In genomic region chr12:47085815-47086252, GRCh38 we compare ENCODE assay signal across 8 cellular contexts. TPM values are rescaled to one million over a fixed set of nuclear protein-coding genes. Genes with fewer than 3 reads are reported as not detected.
DNase-seq lines count a peak whose midpoint lies in the region; ATAC-seq and TF ChIP-seq lines count a peak whose summit lies in the region.

No MANE protein-coding gene starts in this region.

- H3K4me3 ChIP-seq in SK-N-SH (ENCODE audit: low read depth in 2 of 2, low read length in 1 of 2) (no peak overlapping the region), brain microvascular endothelial cell (ENCODE audit: low read depth, low read length) (no peak overlapping the region)
- H3K4me3 ChIP-seq in naive thymus-derived CD4-positive, alpha-beta T cell (ENCODE audit: low read length): peak overlapping the region; percentile 3

- peaks cover 50% of the 10 kb centered on the region for H3F3A ChIP-seq in SK-N-SH (replicated peaks; ENCODE audit: insufficient read depth)

- H3K36me3 ChIP-seq in SK-N-SH (replicated peaks in 1 of 2; ENCODE audit: control insufficient read depth in 1 of 2, insufficient read depth in 2 of 2, low read length in 1 of 2): no peaks in the 10 kb centered on the region
- H3K36me3 ChIP-seq in brain microvascular endothelial cell (replicated peaks): no peaks in the 10 kb centered on the region
- no peaks in the 10 kb centered on the region for H3K36me3 ChIP-seq in naive thymus-derived CD4-positive, alpha-beta T cell (ENCODE audit: control insufficient read depth in 2 of 3, insufficient read depth in 3 of 3, low read length in 3 of 3)

- DNase-seq in COR-L47 (lab: John Stamatoyannopoulos, UW): peak; percentile 46
- DNase-seq in SK-N-SH: no peak
- peak; percentile 74 for DNase-seq in brain microvascular endothelial cell
- DNase-seq in naive thymus-derived CD4-positive, alpha-beta T cell: peak in 5 of 9 donors; percentile 26 to 54 (median 32)

- no peak overlapping the region for H2AFZ ChIP-seq in SK-N-SH (ENCODE audit: low read depth)

- CTCF ChIA-PET in SK-N-SH (lab: Yijun Ruan, JAX): no interaction called here
- CTCF ChIA-PET in naive thymus-derived CD4-positive, alpha-beta T cell (lab: Charles Lee): interaction anchor here (0.7 to 1.4 kb wide), 2 partner anchors 16 to 63 kb away, joined by 3 read pairs; no protein-coding TSS in a partner anchor

- peak overlapping the region; percentile 8 to 99 (median 81) for H3K27ac Mint-ChIP-seq in naive thymus-derived CD4-positive, alpha-beta T cell

- peak overlapping the region in 9 of 10 donors; percentile 8 to 85 (median 30) for H3K4me3 Mint-ChIP-seq in naive thymus-derived CD4-positive, alpha-beta T cell

- peak; percentile 60 for ATAC-seq in HG03442 (IDR thresholded peaks at IDR 0.05; ENCODE audit: unreplicated experiment)
- peak; percentile 85 for ATAC-seq in naive thymus-derived CD4-positive, alpha-beta T cell
- no peak for ATAC-seq in HG03039 (IDR thresholded peaks at IDR 0.05; ENCODE audit: unreplicated experiment)
- ATAC-seq in HG02870 (IDR thresholded peaks at IDR 0.05; ENCODE audit: unreplicated experiment): no peak
- no peak for ATAC-seq in HG03280 (IDR thresholded peaks at IDR 0.05; ENCODE audit: unreplicated experiment)

- peaks cover 42 to 74% (median 61%) of the 10 kb centered on the region in 7 donors for H3K4me1 Mint-ChIP-seq in naive thymus-derived CD4-positive, alpha-beta T cell

- TF ChIP-seq RAD21 in SK-N-SH (IDR thresholded peaks at IDR 0.05; ENCODE audit: low read length): no peak

- H3K27me3 ChIP-seq in SK-N-SH (ENCODE audit: insufficient read depth) (no peaks in the 10 kb centered on the region), brain microvascular endothelial cell (replicated peaks) (no peaks in the 10 kb centered on the region)
- no peaks in the 10 kb centered on the region for H3K27me3 ChIP-seq in naive thymus-derived CD4-positive, alpha-beta T cell (ENCODE audit: control insufficient read depth in 2 of 2, insufficient read depth in 2 of 2, low read length in 2 of 2)

- no peak for TF ChIP-seq EP300 in SK-N-SH (IDR thresholded peaks at IDR 0.05; ENCODE audit: borderline replicate concordance in 1 of 2, low read depth in 1 of 2, low read length in 1 of 2)

- H3K9me3 Mint-ChIP-seq in naive thymus-derived CD4-positive, alpha-beta T cell: peaks cover 0 to 17% (median 8%) of the 10 kb centered on the region in 11 donors

- H3K9ac ChIP-seq in SK-N-SH: no peak overlapping the region

- no peaks in the 10 kb centered on the region for H4K20me1 ChIP-seq in SK-N-SH (ENCODE audit: insufficient read depth)

- no peaks in the 10 kb centered on the region for H3K27me3 Mint-ChIP-seq in naive thymus-derived CD4-positive, alpha-beta T cell

- H3K9me3 ChIP-seq in SK-N-SH: no peaks in the 10 kb centered on the region
- no peaks in the 10 kb centered on the region for H3K9me3 ChIP-seq in naive thymus-derived CD4-positive, alpha-beta T cell (ENCODE audit: control insufficient read depth in 2 of 3, low read length in 3 of 3)

- no peaks in the 10 kb centered on the region for H3K79me2 ChIP-seq in SK-N-SH (ENCODE audit: insufficient read depth)

- H3K27ac ChIP-seq in SK-N-SH (ENCODE audit: low read depth in 2 of 2, low read length in 1 of 2) (peak overlapping the region in 1 of 2 experiments; percentile 80; a peak in 2 of 4 replicates), brain microvascular endothelial cell (peak overlapping the region; percentile 88)
- no peak overlapping the region for H3K27ac ChIP-seq in naive thymus-derived CD4-positive, alpha-beta T cell (ENCODE audit: low read depth, low read length)

- H3K4me1 ChIP-seq in SK-N-SH (ENCODE audit: control insufficient read depth in 1 of 2, insufficient read depth in 2 of 2, low read depth in 1 of 2, low read length in 1 of 2): peaks cover 0 to 62% of the 10 kb centered on the region in 2 experiments; a peak in 2 of 4 replicates
- H3K4me1 ChIP-seq in naive thymus-derived CD4-positive, alpha-beta T cell (ENCODE audit: control insufficient read depth in 2 of 2, insufficient read depth in 2 of 2, low read length in 2 of 2): peaks cover 38 to 42% of the 10 kb centered on the region in 2 donors

- H3K36me3 Mint-ChIP-seq in naive thymus-derived CD4-positive, alpha-beta T cell: peaks cover 6 to 18% (median 16%) of the 10 kb centered on the region in 5 donors

- 4% methylated on average over 6 of the region's 6 CpGs for WGBS in SK-N-SH (ENCODE audit: low lambda C conversion rate)

- intact Hi-C loops in naive thymus-derived CD4-positive, alpha-beta T cell (cut with micrococcal nuclease): loop anchor here in 1 of 2 donors (2.0 kb wide), 1 partner anchor 59 kb away; no protein-coding TSS in a partner anchor

- no peak for TF ChIP-seq CTCF in SK-N-SH (IDR thresholded peaks at IDR 0.05)
- TF ChIP-seq CTCF in brain microvascular endothelial cell (IDR thresholded peaks at IDR 0.05; ENCODE audit: low read depth, low read length, missing control alignments): no peak

- in situ Hi-C loops in brain microvascular endothelial cell (cut with HindIII; ENCODE audit: low pct_ligation_motif_present, low sequenced_read_pairs): no loop called here

- no peaks in the 10 kb centered on the region for H3K9me2 ChIP-seq in SK-N-SH

- POLR2A ChIA-PET in SK-N-SH (lab: Yijun Ruan, JAX): no interaction called here
- POLR2A ChIA-PET in naive thymus-derived CD4-positive, alpha-beta T cell (lab: Charles Lee): interaction anchor here (0.5 to 1.6 kb wide), 6 partner anchors 7 to 618 kb away, joined by 3 to 4 read pairs (median 3); no protein-coding TSS in a partner anchor

- H3K4me2 ChIP-seq in SK-N-SH: peak overlapping the region; percentile 70

TF ChIP-seq in SK-N-SH, 30 proteins besides CTCF, POLR2A, EP300 and RAD21:
- TF ChIP-seq SMC3 (IDR thresholded peaks at IDR 0.05; ENCODE audit: low read depth, low read length): no peak
- peak; percentile 56; the same call in 1 of the 2 replicates for TF ChIP-seq TCF12 (IDR thresholded peaks at IDR 0.05)
- TF ChIP-seq TEAD4 (IDR thresholded peaks at IDR 0.05; ENCODE audit: borderline replicate concordance, insufficient read depth): no peak
- TF ChIP-seq, protein P1, sequence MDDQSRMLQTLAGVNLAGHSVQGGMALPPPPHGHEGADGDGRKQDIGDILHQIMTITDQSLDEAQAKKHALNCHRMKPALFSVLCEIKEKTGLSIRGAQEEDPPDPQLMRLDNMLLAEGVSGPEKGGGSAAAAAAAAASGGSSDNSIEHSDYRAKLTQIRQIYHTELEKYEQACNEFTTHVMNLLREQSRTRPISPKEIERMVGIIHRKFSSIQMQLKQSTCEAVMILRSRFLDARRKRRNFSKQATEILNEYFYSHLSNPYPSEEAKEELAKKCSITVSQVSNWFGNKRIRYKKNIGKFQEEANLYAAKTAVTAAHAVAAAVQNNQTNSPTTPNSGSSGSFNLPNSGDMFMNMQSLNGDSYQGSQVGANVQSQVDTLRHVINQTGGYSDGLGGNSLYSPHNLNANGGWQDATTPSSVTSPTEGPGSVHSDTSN (IDR thresholded peaks at IDR 0.05): peak; percentile 30; the same call in 1 of the 2 replicates
- TF ChIP-seq FOSL2 (IDR thresholded peaks at IDR 0.05; ENCODE audit: borderline replicate concordance, low read depth): peak; percentile 70; the same call in 1 of the 2 replicates
- peak; percentile 68 for TF ChIP-seq JUND (IDR thresholded peaks at IDR 0.05)

RNA-seq across cellular contexts. Expression of gene AMIGO2, which starts 6.1 kb away (rescaled TPM):
- 1.2 and 1.3 TPM in 2 replicates for polyA plus RNA-seq in SK-N-SH (2012; rRNA removed)
- 1.1 and 1.2 TPM in 2 replicates for polyA plus RNA-seq in SK-N-SH (2012; cell fraction: cytosol; rRNA removed)
- polyA plus RNA-seq in SK-N-SH (2012; cell fraction: nucleus; rRNA removed): 1.1 and 2.6 TPM in 2 replicates
- total RNA-seq in naive thymus-derived CD4-positive, alpha-beta T cell: 10 to 100 TPM in 4 of 5 experiments, 1 to 10 TPM in 1; 6.8 to 13.5 (median 12.8) TPM
- 10 to 100 TPM; 27.0 to 30.4 TPM for polyA plus RNA-seq in naive thymus-derived CD4-positive, alpha-beta T cell

RNA-seq across cellular contexts. Expression of gene PCED1B, which starts 6.4 kb away (rescaled TPM):
- 0.08 and 0.21 TPM in 2 replicates for polyA plus RNA-seq in SK-N-SH (2012; rRNA removed)
- 0.07 and 0.10 TPM in 2 replicates for polyA plus RNA-seq in SK-N-SH (2012; cell fraction: cytosol; rRNA removed)
- 0.33 and 0.40 TPM in 2 replicates for polyA plus RNA-seq in SK-N-SH (2012; cell fraction: nucleus; rRNA removed)
- 10 to 100 TPM; 41.4 to 98.3 (median 70.0) TPM for total RNA-seq in naive thymus-derived CD4-positive, alpha-beta T cell
- polyA plus RNA-seq in naive thymus-derived CD4-positive, alpha-beta T cell: 100 to 1,000 TPM; 137 to 147 TPM

Comparison
In these comparisons a context has a peak if more than half of its experiments do, and no peak if none do; other contexts are left out.
1. ATAC-seq: peak in HG03442 (single experiment) and naive thymus-derived CD4-positive, alpha-beta T cell (single experiment); none in HG03039 (single experiment), HG02870 (single experiment) and HG03280 (single experiment).
2. RNA of gene AMIGO2, which starts 6.1 kb away (polyA plus RNA-seq): 27.0 to 30.4 TPM in naive thymus-derived CD4-positive, alpha-beta T cell; 1.1 to 2.6 TPM in SK-N-SH; every median in the first group is over 4 times any median in the second.
3. RNA of gene PCED1B, which starts 6.4 kb away (polyA plus RNA-seq): 137 to 147 TPM in naive thymus-derived CD4-positive, alpha-beta T cell; 0.07 to 0.40 TPM in SK-N-SH; every median in the first group is over 10 times any median in the second.